In the genomic region with DNA sequence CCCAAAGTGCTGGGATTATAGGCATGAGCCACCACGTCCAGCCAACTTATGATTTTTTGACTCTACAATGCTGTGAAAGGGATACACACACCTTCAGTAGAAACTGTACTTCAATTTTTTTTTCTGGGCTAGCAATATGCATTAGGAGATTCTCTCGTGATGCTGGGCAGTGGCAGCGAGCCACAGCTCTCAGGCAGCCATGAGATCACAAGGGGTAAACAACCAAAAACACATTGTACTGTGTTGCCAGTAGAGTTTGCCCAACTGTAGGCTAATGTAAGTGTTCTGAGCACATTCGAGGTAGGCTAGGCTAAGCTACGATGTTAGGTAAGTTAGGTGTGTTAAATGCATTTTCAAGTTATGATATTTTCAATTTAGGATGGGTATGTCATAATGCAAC, we compare ENCODE assay signal across 14 cellular contexts. TPM values are rescaled to one million over a fixed set of nuclear protein-coding genes. Genes with fewer than 3 reads are reported as not detected.
"Had no signal": no experiment of that assay in that cellular context is flagged by ENCODE, and none has a peak within 500 bp of the region (broad histone marks: within the 10 kb centered on the region; RNA-seq: fewer than 3 reads in every experiment).

No MANE protein-coding gene starts in this region.

- ATAC-seq: esophagus mucosa; foreskin keratinocyte; left colon; naive thymus-derived CD4-positive, alpha-beta T cell had no signal

- H3K4me3 ChIP-seq: hepatocyte, right atrium auricular region, sigmoid colon, skin epidermis had no signal

- H3K36me3 Mint-ChIP-seq: naive thymus-derived CD4-positive, alpha-beta T cell had no signal

- DNase-seq: effector memory CD4-positive, alpha-beta T cell; foreskin keratinocyte; left colon; mammary epithelial cell; naive thymus-derived CD4-positive, alpha-beta T cell; sigmoid colon; stimulated activated CD4-positive, alpha-beta T cell treated with anti-CD3 and anti-CD28 coated beads, Interleukin-2, amount 100 ng/mL, for 24 hours; stimulated activated CD4-positive, alpha-beta T cell treated with anti-CD3 and anti-CD28 coated beads, Interleukin-4, amount 100 ng/mL, for 4 hours; stimulated activated naive CD4-positive, alpha-beta T cell treated with Interleukin-2 at 50 U/mL for 16 hours; trophoblast cell had no signal

- H3K9me3 ChIP-seq: right atrium auricular region, sigmoid colon had no signal

- H3K27me3 ChIP-seq: hepatocyte, right atrium auricular region, sigmoid colon had no signal

- H3K4me2 ChIP-seq: hepatocyte had no signal

- H3K4me3 Mint-ChIP-seq: naive thymus-derived CD4-positive, alpha-beta T cell had no signal

- H3K4me1 ChIP-seq: foreskin keratinocyte, right atrium auricular region, sigmoid colon had no signal

- H3K27ac ChIP-seq: foreskin keratinocyte, hepatocyte, right atrium auricular region, sigmoid colon, skin epidermis had no signal

- H3K9me3 Mint-ChIP-seq: naive thymus-derived CD4-positive, alpha-beta T cell had no signal

- H3K36me3 ChIP-seq: right atrium auricular region, sigmoid colon had no signal

- H3K27me3 Mint-ChIP-seq: naive thymus-derived CD4-positive, alpha-beta T cell had no signal

- H3K79me2 ChIP-seq: hepatocyte had no signal

- H2AFZ ChIP-seq: hepatocyte had no signal

- H3K27ac Mint-ChIP-seq: naive thymus-derived CD4-positive, alpha-beta T cell had no signal

RNA-seq across cellular contexts. Expression of a gene that starts 25.7 kb away (rescaled TPM):
- total RNA-seq: foreskin keratinocyte, mammary epithelial cell had no signal
